ENCODE assay signal across 19 cellular contexts in genomic region chr5:80885698-80886000, GRCh38.
DNase-seq lines count a peak whose midpoint lies in the region; ATAC-seq, FAIRE-seq and TF ChIP-seq lines count a peak whose summit lies in the region.
"Had no signal": no experiment of that assay in that cellular context is flagged by ENCODE, and none has a peak within 500 bp of the region (broad histone marks: within the 10 kb centered on the region; RNA-seq: fewer than 3 reads in every experiment).

No MANE protein-coding gene starts in this region.

- BruUV-seq in HepG2 (replicated peaks; lab: Mats Ljungman, UMichigan): no TSS peak

- TF ChIP-seq CTCF in HepG2 (CRISPR knock-in tag; IDR thresholded peaks at IDR 0.05) (no peak), smooth muscle cell (IDR thresholded peaks at IDR 0.05; ENCODE audit: borderline replicate concordance, insufficient read depth, poor library complexity, severe bottlenecking) (no peak), esophagus squamous epithelium (IDR thresholded peaks at IDR 0.05) (no peak)

- H2AFZ ChIP-seq in HepG2 (ENCODE audit: low read length): no peak overlapping the region
- H2AFZ ChIP-seq in smooth muscle cell (ENCODE audit: low read depth): no peak overlapping the region
- H2AFZ ChIP-seq: neural progenitor cell had no signal

- in situ Hi-C loops in HepG2 (cut with HindIII; ENCODE audit: extremely low pct_ligation_motif_present, low pct_unique_long_range_greater_than_20kb): no loop called here

- TF ChIP-seq POLR2A in HepG2 (IDR thresholded peaks at IDR 0.05; ENCODE audit: insufficient read depth in 1 of 2, low read depth in 2 of 2, low read length in 2 of 2) (no peak), esophagus squamous epithelium (IDR thresholded peaks at IDR 0.05) (no peak)

- H3K27ac Mint-ChIP-seq in activated naive CD8-positive, alpha-beta T cell: peak overlapping the region; percentile 37
- H3K27ac Mint-ChIP-seq in activated naive CD8-positive, alpha-beta T cell treated with anti-CD3 and anti-CD28 coated beads for 36 hours: no peak overlapping the region
- H3K27ac Mint-ChIP-seq: activated CD4-positive, alpha-beta T cell treated with anti-CD3 and anti-CD28 coated beads, Interleukin-2, amount 10 ng/mL, durations not matched to agents 7 days and 5 days; neural progenitor cell had no signal

- ATAC-seq in HepG2: peak; percentile 93

- no peaks in the 10 kb centered on the region for H3K9me3 ChIP-seq in HepG2 (ENCODE audit: low read length)
- H3K9me3 ChIP-seq in smooth muscle cell (replicated peaks; ENCODE audit: low read depth): no peaks in the 10 kb centered on the region
- H3K9me3 ChIP-seq in esophagus squamous epithelium: no peaks in the 10 kb centered on the region
- H3K9me3 ChIP-seq: vagina had no signal

- H3K4me1 ChIP-seq in HepG2 (ENCODE audit: insufficient read depth, low read length): peaks cover 41% of the 10 kb centered on the region
- no peaks in the 10 kb centered on the region for H3K4me1 ChIP-seq in smooth muscle cell (ENCODE audit: low read depth)
- no peaks in the 10 kb centered on the region for H3K4me1 ChIP-seq in esophagus squamous epithelium
- H3K4me1 ChIP-seq: neural progenitor cell had no signal

- no peak overlapping the region for H3K4me3 Mint-ChIP-seq in activated naive CD8-positive, alpha-beta T cell
- H3K4me3 Mint-ChIP-seq in activated naive CD8-positive, alpha-beta T cell treated with anti-CD3 and anti-CD28 coated beads for 36 hours: no peak overlapping the region
- H3K4me3 Mint-ChIP-seq: activated CD4-positive, alpha-beta T cell treated with anti-CD3 and anti-CD28 coated beads, Interleukin-2, amount 10 ng/mL, durations not matched to agents 7 days and 5 days; neural progenitor cell had no signal

- H3K36me3 Mint-ChIP-seq in activated naive CD8-positive, alpha-beta T cell: peaks cover 14% of the 10 kb centered on the region
- H3K36me3 Mint-ChIP-seq in activated naive CD8-positive, alpha-beta T cell treated with anti-CD3 and anti-CD28 coated beads for 36 hours: peaks cover 23% of the 10 kb centered on the region

- H3F3A ChIP-seq in smooth muscle cell (ENCODE audit: low read depth): no peaks in the 10 kb centered on the region

- H3K27me3 ChIP-seq in HepG2 (ENCODE audit: control insufficient read depth in 1 of 2, insufficient read depth in 2 of 2, low read length in 2 of 2) (no peaks in the 10 kb centered on the region), smooth muscle cell (ENCODE audit: low read depth) (no peaks in the 10 kb centered on the region), esophagus squamous epithelium (no peaks in the 10 kb centered on the region)
- H3K27me3 ChIP-seq: neural progenitor cell, vagina had no signal

- peak overlapping the region; percentile 25 for H3K27ac ChIP-seq in HepG2 (ENCODE audit: extremely low read length, insufficient read depth, low read length)
- H3K27ac ChIP-seq in smooth muscle cell (ENCODE audit: low read depth): peak overlapping the region; percentile 74
- no peak overlapping the region for H3K27ac ChIP-seq in esophagus squamous epithelium
- H3K27ac ChIP-seq: neural progenitor cell, SK-N-MC, vagina had no signal

- H3K9me3 Mint-ChIP-seq in activated naive CD8-positive, alpha-beta T cell (ENCODE audit: low read depth): no peaks in the 10 kb centered on the region
- no peaks in the 10 kb centered on the region for H3K9me3 Mint-ChIP-seq in activated naive CD8-positive, alpha-beta T cell treated with anti-CD3 and anti-CD28 coated beads for 36 hours
- H3K9me3 Mint-ChIP-seq: neural progenitor cell had no signal

- FAIRE-seq in HepG2 (lab: Jason Lieb, UNC): peak; percentile 12

- H3K27me3 Mint-ChIP-seq in activated naive CD8-positive, alpha-beta T cell: no peaks in the 10 kb centered on the region
- H3K27me3 Mint-ChIP-seq in activated naive CD8-positive, alpha-beta T cell treated with anti-CD3 and anti-CD28 coated beads for 36 hours: no peaks in the 10 kb centered on the region
- H3K27me3 Mint-ChIP-seq: activated CD4-positive, alpha-beta T cell treated with anti-CD3 and anti-CD28 coated beads, Interleukin-2, amount 10 ng/mL, durations not matched to agents 7 days and 5 days had no signal

- H3K9ac ChIP-seq in HepG2 (ENCODE audit: insufficient read depth, low read depth, low read length): no peak overlapping the region
- H3K9ac ChIP-seq in smooth muscle cell (ENCODE audit: low read depth): no peak overlapping the region
- H3K9ac ChIP-seq: neural progenitor cell had no signal

- H3K79me2 ChIP-seq in HepG2 (ENCODE audit: insufficient read depth, low read length) (no peaks in the 10 kb centered on the region), smooth muscle cell (ENCODE audit: low read depth) (no peaks in the 10 kb centered on the region)

- H3K36me3 ChIP-seq in HepG2 (replicated peaks in 1 of 2; ENCODE audit: control insufficient read depth in 1 of 2, insufficient read depth in 2 of 2, low read length in 2 of 2) (no peaks in the 10 kb centered on the region), smooth muscle cell (ENCODE audit: low read depth) (no peaks in the 10 kb centered on the region), esophagus squamous epithelium (peaks cover 0 to 19% (median 0%) of the 10 kb centered on the region in 3 donors)

- CTCF ChIA-PET in HepG2 (lab: Yijun Ruan, JAX; ENCODE audit: low intra/inter-chr PET ratio, low total read pairs): no interaction called here

- intact Hi-C loops in HepG2 (cut with micrococcal nuclease; ENCODE audit: unreplicated experiment): no loop called here
- intact Hi-C loops in esophagus squamous epithelium (cut with DNase I): no loop called here

- POLR2A ChIA-PET in HepG2 (lab: Yijun Ruan, JAX): no interaction called here

- TF ChIP-seq EP300 in HepG2 (IDR thresholded peaks at IDR 0.05; ENCODE audit: low read depth in 2 of 2, low read length in 2 of 2): no peak
- TF ChIP-seq EP300 in HepG2 (CRISPR knock-in tag; IDR thresholded peaks at IDR 0.05; ENCODE audit: borderline replicate concordance): no peak

- DNase-seq in activated naive CD8-positive, alpha-beta T cell treated with anti-CD3 and anti-CD28 coated beads for 36 hours: no peak
- peak; percentile 24 for DNase-seq in astrocyte of the hippocampus (ENCODE audit: low read depth, low spot score)
- peak; percentile 74 for DNase-seq in HepG2 (ENCODE audit: low spot score)
- DNase-seq in smooth muscle cell (lab: John Stamatoyannopoulos, UW; ENCODE audit: unreplicated experiment): no peak
- DNase-seq in HCEC 1CT: no peak
- no peak for DNase-seq in activated CD8-positive, alpha-beta memory T cell treated with anti-CD3 and anti-CD28 coated beads for 24 hours
- no peak for DNase-seq in esophagus squamous epithelium (lab: John Stamatoyannopoulos, UW)
- DNase-seq: activated CD4-positive, alpha-beta T cell treated with anti-CD3 and anti-CD28 coated beads, Interleukin-2, amount 10 ng/mL, durations not matched to agents 7 days and 5 days; activated T-cell treated with anti-CD3 and anti-CD28 coated beads, Interleukin-2, amount 50 U/mL, for 1 hour; COR-L47; H7; KBM-7; NCI-H1048; NCI-H2107; NCI-H526 treated with DMSO at 0.1 percent for 48 hours had no signal

- no peaks in the 10 kb centered on the region for H4K20me1 ChIP-seq in HepG2 (ENCODE audit: insufficient read depth, low read length)
- H4K20me1 ChIP-seq in smooth muscle cell (ENCODE audit: low read depth): no peaks in the 10 kb centered on the region

- H3K4me2 ChIP-seq in HepG2 (ENCODE audit: low read depth, low read length): 0 out of 2 replicates have a peak overlapping the region, but pooled peaks have one; percentile 13
- no peak overlapping the region for H3K4me2 ChIP-seq in smooth muscle cell
- H3K4me2 ChIP-seq: neural progenitor cell had no signal

- peaks cover 13% of the 10 kb centered on the region for H3K4me1 Mint-ChIP-seq in activated naive CD8-positive, alpha-beta T cell (ENCODE audit: low read depth)
- H3K4me1 Mint-ChIP-seq in activated naive CD8-positive, alpha-beta T cell treated with anti-CD3 and anti-CD28 coated beads for 36 hours: peaks cover 15% of the 10 kb centered on the region
- H3K4me1 Mint-ChIP-seq: neural progenitor cell had no signal

- no peak for TF ChIP-seq RAD21 in HepG2 (CRISPR knock-in tag; IDR thresholded peaks at IDR 0.05)

- H3K4me3 ChIP-seq in HepG2 (replicated peaks in 1 of 3; ENCODE audit: insufficient read depth in 1 of 3, low read depth in 2 of 3, low read length in 3 of 3) (no peak overlapping the region), smooth muscle cell (no peak overlapping the region), esophagus squamous epithelium (no peak overlapping the region)
- H3K4me3 ChIP-seq: neural progenitor cell, SK-N-MC, vagina had no signal

TF ChIP-seq in HepG2, 621 proteins besides CTCF, POLR2A, EP300 and RAD21 (continues in another document):
- no peak for TF ChIP-seq ATF7-NPFF (CRISPR knock-in tag; IDR thresholded peaks at IDR 0.05; ENCODE audit: low read depth)
- no peak for TF ChIP-seq ZNF180 (CRISPR knock-in tag; IDR thresholded peaks at IDR 0.05; ENCODE audit: borderline replicate concordance, low read depth)
- no peak for TF ChIP-seq ZNF629 (CRISPR knock-in tag; conservative IDR thresholded peaks at IDR 0.05)
- TF ChIP-seq GMEB2 (CRISPR knock-in tag; IDR thresholded peaks at IDR 0.05; ENCODE audit: low read depth): no peak
- no peak for TF ChIP-seq SRSF4 (IDR thresholded peaks at IDR 0.05; ENCODE audit: low read depth, low read length, poor library complexity, severe bottlenecking)
- TF ChIP-seq TOE1 (CRISPR knock-in tag; IDR thresholded peaks at IDR 0.05): no peak
- no peak for TF ChIP-seq SOX6 (IDR thresholded peaks at IDR 0.05)
- peak; percentile 65 for TF ChIP-seq SOX6 (CRISPR knock-in tag; IDR thresholded peaks at IDR 0.05)

Comparison
In these comparisons a context has a peak if more than half of its experiments do, and no peak if none do; other contexts are left out.
1. DNase-seq: peak in astrocyte of the hippocampus (single experiment) and HepG2 (single experiment); none in activated naive CD8-positive, alpha-beta T cell treated with anti-CD3 and anti-CD28 coated beads for 36 hours (single experiment), smooth muscle cell (single experiment), HCEC 1CT (single experiment), activated CD8-positive, alpha-beta memory T cell treated with anti-CD3 and anti-CD28 coated beads for 24 hours (single experiment) and esophagus squamous epithelium (single experiment).
2. H3K27ac ChIP-seq: peak in HepG2 (single experiment) and smooth muscle cell (single experiment); none in esophagus squamous epithelium (0 of 4).